ENCODE assay signal across 14 cellular contexts in the genomic region with DNA sequence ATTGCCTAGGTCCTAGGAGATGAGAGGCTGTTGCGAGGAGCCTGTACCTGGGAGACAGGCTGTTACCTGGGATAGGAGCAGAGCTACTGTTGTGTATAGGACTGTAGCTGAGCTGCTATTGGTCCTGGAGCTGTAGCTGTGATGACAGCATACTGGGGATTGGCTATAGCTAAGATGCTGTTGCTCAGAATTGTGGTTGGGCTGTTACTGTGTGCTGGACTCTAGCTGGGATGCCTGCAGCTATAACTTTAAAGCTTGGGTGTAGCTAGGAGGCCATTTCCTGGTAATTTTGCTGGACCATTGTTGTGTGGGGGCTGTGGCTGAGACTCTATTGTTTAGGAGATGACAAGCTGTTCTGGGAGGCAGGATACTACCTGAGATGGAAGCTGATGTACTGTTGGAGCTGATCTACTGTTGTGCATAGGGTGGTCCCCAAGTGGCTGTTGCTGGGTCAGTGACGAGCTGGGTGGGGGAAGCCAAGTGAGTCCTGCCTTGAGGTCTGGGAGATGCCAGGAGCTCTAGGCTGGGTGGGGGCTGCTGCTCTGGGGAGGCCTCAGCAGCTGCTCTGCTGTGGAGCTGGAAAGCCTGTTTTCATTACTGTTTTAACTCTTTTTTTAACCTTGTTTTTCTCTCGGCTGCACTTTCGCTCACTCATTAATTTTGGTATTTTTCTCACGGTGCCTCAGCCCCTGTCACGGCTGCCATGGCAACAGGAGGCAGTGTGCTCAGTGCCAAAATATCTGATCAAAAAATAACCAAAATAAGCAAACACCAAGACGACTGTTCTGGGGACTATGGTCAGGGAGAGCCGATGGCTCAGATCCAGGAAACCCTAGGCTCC. TPM values are rescaled to one million over a fixed set of nuclear protein-coding genes. Genes with fewer than 3 reads are reported as not detected.
A peak's percentile ranks its signal among the peaks of the same experiment; 100 is the strongest.
DNase-seq lines count a peak whose midpoint lies in the region; ATAC-seq, FAIRE-seq and TF ChIP-seq lines count a peak whose summit lies in the region.
"Had no signal": no experiment of that assay in that cellular context is flagged by ENCODE, and none has a peak within 500 bp of the region (broad histone marks: within the 10 kb centered on the region; RNA-seq: fewer than 3 reads in every experiment).

No MANE protein-coding gene starts in this region.

- H4K20me1 ChIP-seq in smooth muscle cell (ENCODE audit: low read depth): no peaks in the 10 kb centered on the region

- no peak for FAIRE-seq in kidney (lab: Jason Lieb, UNC)

- H3K27ac ChIP-seq in kidney (ENCODE audit: low read depth in 2 of 2, low read length in 2 of 2) (no peak overlapping the region), suprapubic skin (peak overlapping the region; percentile 1), smooth muscle cell (ENCODE audit: low read depth) (no peak overlapping the region)
- H3K27ac ChIP-seq: 22Rv1, SJSA1 had no signal

- no peak overlapping the region for H3K9ac ChIP-seq in kidney (ENCODE audit: low read length in 2 of 2)
- H3K9ac ChIP-seq in smooth muscle cell (ENCODE audit: low read depth): no peak overlapping the region

- 31% methylated on average over 8 of the region's 8 CpGs for WGBS in suprapubic skin
- WGBS in smooth muscle cell (ENCODE audit: low lambda C conversion rate): 51% methylated on average over 8 of the region's 8 CpGs

- H3K4me2 ChIP-seq in smooth muscle cell: no peak overlapping the region

- H3K9me3 ChIP-seq in kidney (ENCODE audit: control insufficient read depth in 1 of 2, low read length in 2 of 2): no peaks in the 10 kb centered on the region
- no peaks in the 10 kb centered on the region for H3K9me3 ChIP-seq in suprapubic skin
- H3K9me3 ChIP-seq in smooth muscle cell (replicated peaks; ENCODE audit: low read depth): no peaks in the 10 kb centered on the region

- H3K4me3 ChIP-seq in kidney (ENCODE audit: low read length in 2 of 2): no peak overlapping the region
- H3K4me3 ChIP-seq in suprapubic skin: no peak overlapping the region
- no peak overlapping the region for H3K4me3 ChIP-seq in smooth muscle cell
- H3K4me3 ChIP-seq: SJSA1 had no signal

- no peaks in the 10 kb centered on the region for H3F3A ChIP-seq in smooth muscle cell (ENCODE audit: low read depth)

- H2AFZ ChIP-seq in smooth muscle cell (ENCODE audit: low read depth): no peak overlapping the region

- ATAC-seq in HG03175 (IDR thresholded peaks at IDR 0.05; ENCODE audit: unreplicated experiment): no peak

- H3K4me1 ChIP-seq in kidney (ENCODE audit: control insufficient read depth in 1 of 2, insufficient read depth in 1 of 2, low read depth in 1 of 2, low read length in 2 of 2) (peaks cover 4 to 24% of the 10 kb centered on the region in 2 donors), suprapubic skin (peaks cover 45% of the 10 kb centered on the region), smooth muscle cell (ENCODE audit: low read depth) (peaks cover 42% of the 10 kb centered on the region)

- TF ChIP-seq CTCF in kidney (IDR thresholded peaks at IDR 0.05; ENCODE audit: borderline replicate concordance, extremely low read depth, insufficient read depth) (no peak), suprapubic skin (IDR thresholded peaks at IDR 0.05) (no peak), smooth muscle cell (IDR thresholded peaks at IDR 0.05; ENCODE audit: borderline replicate concordance, insufficient read depth, poor library complexity, severe bottlenecking) (no peak)

- peaks cover 69% of the 10 kb centered on the region for H3K27me3 ChIP-seq in suprapubic skin
- peaks cover 61% of the 10 kb centered on the region for H3K27me3 ChIP-seq in smooth muscle cell (ENCODE audit: low read depth)

- H3K79me2 ChIP-seq in smooth muscle cell (ENCODE audit: low read depth): no peaks in the 10 kb centered on the region

- no peaks in the 10 kb centered on the region for H3K36me3 ChIP-seq in kidney (ENCODE audit: control insufficient read depth in 1 of 2, insufficient read depth in 2 of 2, low read length in 2 of 2)
- no peaks in the 10 kb centered on the region for H3K36me3 ChIP-seq in suprapubic skin
- H3K36me3 ChIP-seq in smooth muscle cell (ENCODE audit: low read depth): no peaks in the 10 kb centered on the region
- H3K36me3 ChIP-seq: SJSA1 had no signal

- no peak for TF ChIP-seq POLR2A in suprapubic skin (IDR thresholded peaks at IDR 0.05)

- peak; percentile 26 for DNase-seq in DMS53 (lab: John Stamatoyannopoulos, UW)
- no peak for DNase-seq in DMS53 treated with DMSO at 0.1 percent for 48 hours (lab: John Stamatoyannopoulos, UW; ENCODE audit: unreplicated experiment)
- DNase-seq in cerebellar cortex (ENCODE audit: low spot score): peak; percentile 91
- DNase-seq in kidney: peak; percentile 54
- no peak for DNase-seq in suprapubic skin (ENCODE audit: low spot score in 2 of 2)
- no peak for DNase-seq in CD1c-positive myeloid dendritic cell (ENCODE audit: extremely low spot score)
- DNase-seq in smooth muscle cell (lab: John Stamatoyannopoulos, UW; ENCODE audit: unreplicated experiment): no peak
- DNase-seq: activated CD4-positive, alpha-beta T cell treated with anti-CD3 and anti-CD28 coated beads for 4 hours; DMS153; KBM-7; stimulated activated CD4-positive, alpha-beta T cell treated with anti-CD3 and anti-CD28 coated beads, Interleukin-4, amount 100 ng/mL, for 24 hours had no signal

- TF ChIP-seq EP300 in suprapubic skin (IDR thresholded peaks at IDR 0.05): no peak

- intact Hi-C loops in kidney (cut with DNase I): loop anchor here (5.0 kb wide), 2 partner anchors 174 to 189 kb away; no protein-coding TSS in a partner anchor

RNA-seq across cellular contexts. Expression of a gene that starts 3.0 kb away (rescaled TPM):
- 147 TPM for total RNA-seq in kidney
- polyA plus RNA-seq in kidney (ENCODE audit: insufficient read depth, low read depth, low replicate concordance): 37.3 TPM
- total RNA-seq in suprapubic skin: 100 to 1,000 TPM in 1 of 4 donors, 10 to 100 TPM in 3; 76.2 to 122 (median 89.5) TPM
- total RNA-seq in smooth muscle cell: 4.5 and 14.7 TPM in 2 replicates
- polyA plus RNA-seq in smooth muscle cell: 2.5 and 3.1 TPM in 2 replicates

RNA-seq across cellular contexts. Expression of a gene that starts 42.5 kb away (rescaled TPM):
- total RNA-seq in kidney: 82.3 TPM
- 67.7 TPM for polyA plus RNA-seq in kidney (ENCODE audit: insufficient read depth, low read depth, low replicate concordance)
- 10 to 100 TPM; 42.5 to 99.6 (median 59.9) TPM for total RNA-seq in suprapubic skin
- total RNA-seq in smooth muscle cell: 32.0 and 35.8 TPM in 2 replicates
- 20.7 and 21.5 TPM in 2 replicates for polyA plus RNA-seq in smooth muscle cell

Comparison
In these comparisons a context has a peak if more than half of its experiments do, and no peak if none do; other contexts are left out.
1. DNase-seq: peak in DMS53 (single experiment), cerebellar cortex (single experiment) and kidney (single experiment); none in DMS53 treated with DMSO at 0.1 percent for 48 hours (single experiment), suprapubic skin (0 of 2), CD1c-positive myeloid dendritic cell (single experiment) and smooth muscle cell (single experiment).